ENCODE assay signal across 9 cellular contexts in the genomic region with DNA sequence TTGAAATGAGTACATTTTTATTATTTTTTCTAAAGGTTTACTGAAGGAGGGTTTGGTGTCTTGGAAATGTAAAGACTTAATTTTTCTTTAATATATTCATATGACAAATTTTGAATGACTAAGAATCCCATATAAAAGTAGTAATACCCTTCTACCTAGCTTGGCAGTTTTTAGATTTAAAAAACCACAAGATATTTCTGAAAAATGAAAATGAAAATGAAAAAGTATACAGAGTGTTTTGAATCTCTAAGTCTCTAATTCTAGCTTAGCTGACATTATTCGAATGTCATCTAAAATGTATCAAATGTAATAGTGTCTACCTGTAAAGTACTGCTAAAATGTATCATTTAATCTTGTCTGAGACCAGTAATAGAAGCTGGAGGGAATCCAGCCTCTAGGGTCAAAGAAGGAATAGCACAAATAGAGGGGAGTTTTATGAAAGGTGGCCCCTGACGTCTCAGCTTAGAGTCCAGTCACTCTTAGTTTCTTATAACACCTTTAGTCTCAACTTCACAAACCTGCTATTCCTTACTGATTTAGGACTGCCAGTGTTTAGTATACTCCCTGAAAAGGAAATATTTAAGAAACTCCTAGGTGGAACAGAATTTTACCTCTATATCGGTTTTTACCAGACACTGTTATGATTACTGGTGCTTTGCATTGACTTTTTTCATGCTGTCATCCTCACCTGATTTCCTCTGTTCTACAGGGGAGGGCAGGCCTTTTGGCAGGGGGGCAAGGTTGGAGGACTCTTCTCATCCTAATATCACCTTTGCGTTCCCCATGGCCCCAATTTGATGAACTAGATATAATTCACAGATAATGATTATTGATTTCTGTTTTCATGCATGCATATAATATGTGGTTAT. TPM values are rescaled to one million over a fixed set of nuclear protein-coding genes. Genes with fewer than 3 reads are reported as not detected.
DNase-seq lines count a peak whose midpoint lies in the region; ATAC-seq and TF ChIP-seq lines count a peak whose summit lies in the region.
"Had no signal": no experiment of that assay in that cellular context is flagged by ENCODE, and none has a peak within 500 bp of the region (broad histone marks: within the 10 kb centered on the region; RNA-seq: fewer than 3 reads in every experiment).

No MANE protein-coding gene starts in this region.

- TF ChIP-seq EP300 in SK-N-SH (IDR thresholded peaks at IDR 0.05; ENCODE audit: borderline replicate concordance in 1 of 2, low read depth in 1 of 2, low read length in 1 of 2), result no peak

- H3K4me1 Mint-ChIP-seq in WTC11 (no peaks in the 10 kb centered on the region), MCF 10A (ENCODE audit: insufficient read depth, unreplicated experiment) (no peaks in the 10 kb centered on the region)

- H4K20me1 ChIP-seq in OCI-LY3 (ENCODE audit: insufficient read depth, low read length) (no peaks in the 10 kb centered on the region), SK-N-SH (ENCODE audit: insufficient read depth) (no peaks in the 10 kb centered on the region)

- no peaks in the 10 kb centered on the region for H3K36me3 ChIP-seq in OCI-LY3 (replicated peaks; ENCODE audit: low read depth, low read length)
- no peaks in the 10 kb centered on the region for H3K36me3 ChIP-seq in SK-N-SH (replicated peaks in 1 of 2; ENCODE audit: control insufficient read depth in 1 of 2, insufficient read depth in 2 of 2, low read length in 1 of 2)
- H3K36me3 ChIP-seq: WERI-Rb-1 had no signal

- no peaks in the 10 kb centered on the region for H3K9me2 ChIP-seq in SK-N-SH

- H3K27me3 ChIP-seq in OCI-LY3 (ENCODE audit: low read depth, low read length) (no peaks in the 10 kb centered on the region), SK-N-SH (ENCODE audit: insufficient read depth) (no peaks in the 10 kb centered on the region)

- no peaks in the 10 kb centered on the region for H3K36me3 Mint-ChIP-seq in WTC11
- no peaks in the 10 kb centered on the region for H3K36me3 Mint-ChIP-seq in MCF 10A (ENCODE audit: insufficient read depth, unreplicated experiment)

- H3K4me3 ChIP-seq in OCI-LY3 (ENCODE audit: low read length) (peak overlapping the region; percentile 4; the same call in 1 of the 2 replicates), SK-N-SH (ENCODE audit: low read depth in 2 of 2, low read length in 1 of 2) (no peak overlapping the region)

- intact Hi-C loops in MCF 10A (cut with micrococcal nuclease), result no loop called here

- H3K27ac ChIP-seq in OCI-LY3 (ENCODE audit: low read length) (no peak overlapping the region), SK-N-SH (ENCODE audit: low read depth in 2 of 2, low read length in 1 of 2) (no peak overlapping the region)
- H3K27ac ChIP-seq: WERI-Rb-1 had no signal

- no peak for TF ChIP-seq CTCF in OCI-LY3 (IDR thresholded peaks at IDR 0.05; ENCODE audit: low read depth, low read length)
- TF ChIP-seq CTCF in WTC11 (IDR thresholded peaks at IDR 0.05), result no peak
- TF ChIP-seq CTCF in SK-N-SH (IDR thresholded peaks at IDR 0.05), result no peak
- no peak for TF ChIP-seq CTCF in MCF 10A (IDR thresholded peaks at IDR 0.05; ENCODE audit: unreplicated experiment)

- H3K9me3 ChIP-seq in OCI-LY3 (ENCODE audit: insufficient read depth, low read length), result no peaks in the 10 kb centered on the region
- H3K9me3 ChIP-seq in SK-N-SH, result no peaks in the 10 kb centered on the region

- H3F3A ChIP-seq in SK-N-SH (replicated peaks; ENCODE audit: insufficient read depth), result no peaks in the 10 kb centered on the region

- no peak overlapping the region for H3K4me3 Mint-ChIP-seq in WTC11
- H3K4me3 Mint-ChIP-seq in MCF 10A (ENCODE audit: unreplicated experiment), result no peak overlapping the region

- H3K9ac ChIP-seq in OCI-LY3 (ENCODE audit: low read length) (no peak overlapping the region), SK-N-SH (no peak overlapping the region)

- no peaks in the 10 kb centered on the region for H3K79me2 ChIP-seq in OCI-LY3 (ENCODE audit: low read length)
- H3K79me2 ChIP-seq in SK-N-SH (ENCODE audit: insufficient read depth), result no peaks in the 10 kb centered on the region

- TF ChIP-seq RAD21 in SK-N-SH (IDR thresholded peaks at IDR 0.05; ENCODE audit: low read length), result no peak

- H2AFZ ChIP-seq in OCI-LY3 (ENCODE audit: low read depth, low read length) (peak overlapping the region; percentile 54), SK-N-SH (ENCODE audit: low read depth) (no peak overlapping the region)

- no TSS peak for BruUV-seq in MCF 10A (replicated peaks; lab: Mats Ljungman, UMichigan)

- H3K9me3 Mint-ChIP-seq in WTC11 (no peaks in the 10 kb centered on the region), MCF 10A (ENCODE audit: unreplicated experiment) (no peaks in the 10 kb centered on the region)

- H3K4me2 ChIP-seq in OCI-LY3 (ENCODE audit: low read length) (peak overlapping the region; percentile 42), SK-N-SH (no peak overlapping the region)

- ATAC-seq in GM18508 (IDR thresholded peaks at IDR 0.05; ENCODE audit: insufficient read depth, unreplicated experiment), result peak; percentile 77
- peak; percentile 85 for ATAC-seq in GM19452 (IDR thresholded peaks at IDR 0.05; ENCODE audit: unreplicated experiment)
- peak; percentile 71 for ATAC-seq in HG02943 (IDR thresholded peaks at IDR 0.05; ENCODE audit: low read depth, unreplicated experiment)
- no peak for ATAC-seq in WTC11

- POLR2A ChIA-PET in WTC11 (lab: Charles Lee) (no interaction called here), SK-N-SH (lab: Yijun Ruan, JAX) (no interaction called here), MCF 10A (lab: Yijun Ruan, JAX) (no interaction called here)

- DNase-seq in WTC11 (ENCODE audit: low spot score) (no peak), SK-N-SH (no peak), NCI-H1048 (lab: John Stamatoyannopoulos, UW) (no peak), MCF 10A (ENCODE audit: unreplicated experiment) (no peak)
- DNase-seq: WERI-Rb-1 had no signal

- no peak overlapping the region for H3K27ac Mint-ChIP-seq in WTC11
- H3K27ac Mint-ChIP-seq in MCF 10A (ENCODE audit: low read depth, unreplicated experiment), result no peak overlapping the region

- H3K4me1 ChIP-seq in OCI-LY3 (ENCODE audit: low read length) (peaks cover 26% of the 10 kb centered on the region), SK-N-SH (ENCODE audit: control insufficient read depth in 1 of 2, insufficient read depth in 2 of 2, low read depth in 1 of 2, low read length in 1 of 2) (no peaks in the 10 kb centered on the region)

- H3K27me3 Mint-ChIP-seq in WTC11 (ENCODE audit: low read depth) (no peaks in the 10 kb centered on the region), MCF 10A (ENCODE audit: insufficient read depth, unreplicated experiment) (peaks cover 100% of the 10 kb centered on the region)

- WGBS in SK-N-SH (ENCODE audit: low lambda C conversion rate), result 48% methylated on average over 4 of the region's 4 CpGs

- CTCF ChIA-PET in WTC11 (lab: Charles Lee) (no interaction called here), SK-N-SH (lab: Yijun Ruan, JAX) (interaction anchor here (0.7 kb wide), 1 partner anchor 16 kb away, joined by 3 read pairs; a partner anchor contains a TSS), MCF 10A (lab: Yijun Ruan, JAX) (interaction anchor here (1.2 kb wide), 1 partner anchor 302 kb away, joined by 3 read pairs; no protein-coding TSS in a partner anchor)

TF ChIP-seq in WTC11, 78 proteins besides CTCF, POLR2A, EP300 and RAD21 (continues in another document):
- TF ChIP-seq ZNF416 (CRISPR knock-in tag; IDR thresholded peaks at IDR 0.05) (no peak), TEAD1 (CRISPR knock-in tag; IDR thresholded peaks at IDR 0.05) (no peak), NR3C1 (CRISPR knock-in tag; conservative IDR thresholded peaks at IDR 0.05; ENCODE audit: low read depth) (no peak), ZNF232 (CRISPR knock-in tag; IDR thresholded peaks at IDR 0.05) (no peak), SMAD4 (CRISPR knock-in tag; IDR thresholded peaks at IDR 0.05) (no peak), IRF2 (CRISPR knock-in tag; IDR thresholded peaks at IDR 0.05; ENCODE audit: borderline replicate concordance, low read depth) (no peak), SMAD3 (CRISPR knock-in tag; IDR thresholded peaks at IDR 0.05; ENCODE audit: borderline replicate concordance) (no peak)
- TF ChIP-seq, protein P1, sequence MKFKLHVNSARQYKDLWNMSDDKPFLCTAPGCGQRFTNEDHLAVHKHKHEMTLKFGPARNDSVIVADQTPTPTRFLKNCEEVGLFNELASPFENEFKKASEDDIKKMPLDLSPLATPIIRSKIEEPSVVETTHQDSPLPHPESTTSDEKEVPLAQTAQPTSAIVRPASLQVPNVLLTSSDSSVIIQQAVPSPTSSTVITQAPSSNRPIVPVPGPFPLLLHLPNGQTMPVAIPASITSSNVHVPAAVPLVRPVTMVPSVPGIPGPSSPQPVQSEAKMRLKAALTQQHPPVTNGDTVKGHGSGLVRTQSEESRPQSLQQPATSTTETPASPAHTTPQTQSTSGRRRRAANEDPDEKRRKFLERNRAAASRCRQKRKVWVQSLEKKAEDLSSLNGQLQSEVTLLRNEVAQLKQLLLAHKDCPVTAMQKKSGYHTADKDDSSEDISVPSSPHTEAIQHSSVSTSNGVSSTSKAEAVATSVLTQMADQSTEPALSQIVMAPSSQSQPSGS (CRISPR knock-in tag; IDR thresholded peaks at IDR 0.05; ENCODE audit: borderline replicate concordance, low read depth), result no peak

TF ChIP-seq in SK-N-SH, 30 proteins besides CTCF, POLR2A, EP300 and RAD21:
- no peak for TF ChIP-seq RCOR1 (IDR thresholded peaks at IDR 0.05; ENCODE audit: low read length)
TF ChIP-seq in SK-N-SH: peak in this region for 0.

RNA-seq across cellular contexts. Expression of a gene that starts 16.2 kb away (rescaled TPM):
- total RNA-seq in WTC11 (2021), result 33.4 to 37.1 TPM (median 36.7 TPM) in 3 replicates
- 0.51 and 1.2 TPM in 2 replicates for polyA plus RNA-seq in SK-N-SH (2012; rRNA removed)
- polyA plus RNA-seq in SK-N-SH (2012; cell fraction: cytosol; rRNA removed), result 0.43 and 0.71 TPM in 2 replicates
- 2.2 and 4.0 TPM in 2 replicates for polyA plus RNA-seq in SK-N-SH (2012; cell fraction: nucleus; rRNA removed)
- total RNA-seq in MCF 10A (2022), result 3.1 and 8.1 TPM in 2 replicates
